In the genomic region with DNA sequence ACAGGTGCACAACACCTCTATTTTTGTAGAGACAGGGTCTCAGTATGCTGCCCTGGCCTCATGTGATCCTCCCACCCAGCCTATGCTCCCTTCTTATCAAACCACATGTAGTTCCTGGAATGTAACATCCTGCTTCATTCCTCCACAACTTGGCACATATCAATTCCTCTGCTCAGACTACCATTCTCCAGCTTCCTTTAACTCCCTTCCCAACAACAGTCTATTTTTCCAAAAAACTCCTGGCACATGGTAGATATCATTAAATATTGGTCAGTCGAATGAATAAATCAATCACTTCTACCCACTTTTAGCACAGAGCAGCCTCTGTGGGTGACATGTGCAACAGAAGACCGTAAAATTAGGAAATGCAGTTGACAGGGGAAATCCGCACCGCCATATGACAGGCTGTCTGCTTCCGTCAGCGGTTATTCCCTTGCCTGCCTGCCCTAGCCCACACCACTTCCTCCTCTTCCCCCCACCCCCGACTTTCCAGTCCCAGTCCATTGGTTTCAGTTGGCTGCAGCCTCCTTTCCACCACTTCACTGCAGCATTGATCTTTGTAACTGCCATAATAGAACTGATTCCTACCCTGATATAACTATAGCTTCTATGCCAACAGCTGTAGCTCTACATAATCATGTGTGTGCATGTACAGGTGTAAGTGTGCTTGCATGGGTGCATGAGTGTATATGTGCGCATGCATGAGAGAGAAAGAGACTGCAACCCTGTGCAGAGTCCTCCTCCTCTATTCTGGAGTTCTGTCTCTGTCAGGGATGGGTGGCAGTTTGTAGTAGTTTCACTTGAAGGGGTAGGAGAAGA, we compare ENCODE assay signal across 8 cellular contexts. TPM values are rescaled to one million over a fixed set of nuclear protein-coding genes. Genes with fewer than 3 reads are reported as not detected.
A peak's percentile ranks its signal among the peaks of the same experiment; 100 is the strongest.
DNase-seq lines count a peak whose midpoint lies in the region; ATAC-seq and TF ChIP-seq lines count a peak whose summit lies in the region.

No MANE protein-coding gene starts in this region.

- peaks cover 2 to 22% (median 6%) of the 10 kb centered on the region in 3 donors for H3K27me3 Mint-ChIP-seq in immature natural killer cell (ENCODE audit: low read depth in 3 of 3)

- ATAC-seq in GM19467 (IDR thresholded peaks at IDR 0.05; ENCODE audit: unreplicated experiment) = peak; percentile 39

- peak overlapping the region; percentile 32 to 89 (median 78) for H3K27ac Mint-ChIP-seq in immature natural killer cell

- no peak overlapping the region for H3K4me3 ChIP-seq in coronary artery

- H3K4me1 Mint-ChIP-seq in immature natural killer cell = peaks cover 17 to 23% of the 10 kb centered on the region in 2 donors

- H3K36me3 Mint-ChIP-seq in immature natural killer cell = no peaks in the 10 kb centered on the region

- H3K27ac ChIP-seq in coronary artery = peak overlapping the region in 1 of 2 donors; percentile 29

- H3K9me3 Mint-ChIP-seq in immature natural killer cell = no peaks in the 10 kb centered on the region

- peak overlapping the region; percentile 38 to 70 (median 63) for H3K4me3 Mint-ChIP-seq in immature natural killer cell

- DNase-seq in OCI-M1 (lab: John Stamatoyannopoulos, UW) = peak; percentile 68
- DNase-seq in activated T-helper 1 cell treated with anti-CD3 and anti-CD28 coated beads, Interleukin-2, amount 50 U/mL, for 16 hours (ENCODE audit: low read depth in 1 of 2, low spot score in 1 of 2) = peak; percentile 31 to 58
- peak; percentile 71 to 76 (median 74) for DNase-seq in immature natural killer cell
- DNase-seq in stimulated activated CD4-positive, alpha-beta T cell treated with anti-CD3 and anti-CD28 coated beads, Interleukin-4, amount 100 ng/mL, for 24 hours = peak; percentile 76
- DNase-seq in coronary artery (ENCODE audit: low spot score) = no peak
- DNase-seq in NCI-H2029 (lab: John Stamatoyannopoulos, UW) = no peak
- no peak for DNase-seq in AG08396 (ENCODE audit: low spot score)

- no peak for TF ChIP-seq CTCF in coronary artery (IDR thresholded peaks at IDR 0.05)

RNA-seq across cellular contexts. Expression of gene AKR1A1, which starts 6.8 kb away (rescaled TPM):
- 100 to 1,000 TPM in 1 of 3 donors, 10 to 100 TPM in 2; 89.1 to 133 (median 94.6) TPM for polyA plus RNA-seq in immature natural killer cell

RNA-seq across cellular contexts. Expression of gene PRDX1, which starts 22.1 kb away (rescaled TPM):
- polyA plus RNA-seq in immature natural killer cell = 100 to 1,000 TPM in 2 of 3 donors, 10 to 100 TPM in 1; 84.0 to 112 (median 112) TPM

RNA-seq across cellular contexts. Expression of gene NASP, which starts 40.0 kb away (rescaled TPM):
- 10 to 100 TPM; 33.7 to 78.0 (median 67.9) TPM for polyA plus RNA-seq in immature natural killer cell

RNA-seq across cellular contexts. Expression of gene MMACHC, which starts 43.7 kb away (rescaled TPM):
- 1 to 10 TPM in 1 of 3 donors, under 1 TPM in 1, not detected in 1; 0.41 to 2.0 TPM for polyA plus RNA-seq in immature natural killer cell

RNA-seq across cellular contexts. Expression of gene CCDC163, which starts 43.9 kb away (rescaled TPM):
- 1 to 10 TPM; 3.6 to 5.3 (median 4.1) TPM for polyA plus RNA-seq in immature natural killer cell

Comparison
In these comparisons a context has a peak if more than half of its experiments do, and no peak if none do; other contexts are left out.
1. DNase-seq: peak in OCI-M1 (single experiment), activated T-helper 1 cell treated with anti-CD3 and anti-CD28 coated beads, Interleukin-2, amount 50 U/mL, for 16 hours (2 of 2), immature natural killer cell (3 of 3) and stimulated activated CD4-positive, alpha-beta T cell treated with anti-CD3 and anti-CD28 coated beads, Interleukin-4, amount 100 ng/mL, for 24 hours (single experiment); none in coronary artery (single experiment), NCI-H2029 (single experiment) and AG08396 (single experiment).